ENCODE assay signal across 15 cellular contexts in the genomic region with DNA sequence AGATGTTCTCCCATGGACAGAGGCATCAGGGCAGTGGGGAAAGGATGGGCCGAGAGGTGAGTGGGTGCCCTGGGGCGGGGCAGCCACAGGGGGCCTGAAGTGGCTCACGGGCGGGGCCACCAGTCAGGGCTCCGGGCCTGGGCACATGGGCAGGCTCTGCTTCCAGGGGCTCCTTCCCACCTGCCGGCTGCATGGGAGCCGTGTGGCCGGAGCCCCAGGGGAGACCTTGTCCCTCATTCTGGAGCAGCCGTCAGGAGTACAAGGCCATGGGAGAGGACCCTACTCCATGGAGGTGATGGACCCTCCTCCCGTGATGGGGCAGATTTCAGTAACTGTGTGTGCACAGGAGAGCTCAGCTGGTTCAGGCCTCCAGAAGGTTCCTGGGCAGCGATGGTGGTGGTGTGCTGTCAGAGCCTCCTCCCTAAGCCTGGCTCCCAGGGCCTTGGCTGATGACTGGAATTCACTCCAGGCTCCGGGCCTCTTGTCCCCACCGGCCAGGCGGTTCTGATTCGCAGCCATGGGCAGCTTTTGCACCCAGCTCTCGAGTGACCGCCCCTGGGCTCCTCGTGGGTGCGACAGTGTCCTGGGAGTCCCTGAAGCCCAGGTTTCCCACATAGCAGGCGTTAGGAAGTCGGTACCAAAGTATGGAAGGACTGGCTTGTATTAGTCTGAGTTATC. TPM values are rescaled to one million over a fixed set of nuclear protein-coding genes. Genes with fewer than 3 reads are reported as not detected.
DNase-seq lines count a peak whose midpoint lies in the region; ATAC-seq and TF ChIP-seq lines count a peak whose summit lies in the region.
"Had no signal": no experiment of that assay in that cellular context is flagged by ENCODE, and none has a peak within 500 bp of the region (broad histone marks: within the 10 kb centered on the region; RNA-seq: fewer than 3 reads in every experiment).

No MANE protein-coding gene starts in this region.

- no peak overlapping the region for H3K4me3 ChIP-seq in HCT116 (replicated peaks in 1 of 2; ENCODE audit: low read depth in 1 of 2, low read length in 2 of 2)
- no peak overlapping the region for H3K4me3 ChIP-seq in esophagus muscularis mucosa
- H3K4me3 ChIP-seq: skin epidermis had no signal

- intact Hi-C loops in activated CD4-positive, alpha-beta memory T cell treated with anti-CD3 and anti-CD28 coated beads for 36 hours (cut with micrococcal nuclease): loop anchor here (10.0 kb wide), 1 partner anchor 276 kb away; the partner anchor contains the start of gene DIDO1
- intact Hi-C loops in HCT116 (cut with micrococcal nuclease) (no loop called here), esophagus muscularis mucosa (cut with DNase I) (no loop called here)

- peaks cover 34% of the 10 kb centered on the region for H3K36me3 Mint-ChIP-seq in activated CD4-positive, alpha-beta memory T cell treated with anti-CD3 and anti-CD28 coated beads, Interleukin-2, amount 10 ng/mL, durations not matched to agents 7 days and 5 days (ENCODE audit: low read depth)
- H3K36me3 Mint-ChIP-seq in activated CD4-positive, alpha-beta memory T cell treated with anti-CD3 and anti-CD28 coated beads for 36 hours: peaks cover 7% of the 10 kb centered on the region
- H3K36me3 Mint-ChIP-seq in stimulated activated memory B cell treated with anti-CD40 and anti-IgM and Interleukin-4, amounts not matched to agents 10 μg/mL and 1 μg/mL and 100 μg/mL, for 72 hours: peaks cover 5% of the 10 kb centered on the region

- no peaks in the 10 kb centered on the region for H3K9me2 ChIP-seq in HCT116 (ENCODE audit: insufficient read depth)

- H3K36me3 ChIP-seq in HCT116 (ENCODE audit: control insufficient read depth in 1 of 2, insufficient read depth in 2 of 2, low read length in 2 of 2) (peaks cover 12 to 63% of the 10 kb centered on the region in 2 experiments), esophagus muscularis mucosa (peaks cover 0 to 51% (median 5%) of the 10 kb centered on the region in 4 donors)

- CTCF ChIA-PET in activated CD4-positive, alpha-beta memory T cell treated with anti-CD3 and anti-CD28 coated beads, Interleukin-2, amount 10 ng/mL, durations not matched to agents 7 days and 5 days (lab: Charles Lee): interaction anchor here (5.6 kb wide), 1 partner anchor 30 kb away, joined by 28 read pairs; no protein-coding TSS in a partner anchor
- CTCF ChIA-PET in activated CD4-positive, alpha-beta memory T cell treated with anti-CD3 and anti-CD28 coated beads for 36 hours (lab: Charles Lee): interaction anchor here (1.5 kb wide), 1 partner anchor 143 kb away, joined by 5 read pairs; no protein-coding TSS in a partner anchor
- CTCF ChIA-PET in HCT116 (lab: Charles Lee): no interaction called here

- 80% methylated on average over 13 of the region's 21 CpGs for WGBS in esophagus muscularis mucosa

- no peak for TF ChIP-seq EP300 in esophagus muscularis mucosa (IDR thresholded peaks at IDR 0.05)

- peaks cover 34% of the 10 kb centered on the region; the same call in 1 of the 2 replicates for H4K20me1 ChIP-seq in HCT116 (ENCODE audit: insufficient read depth)

- TF ChIP-seq POLR2A in HCT116 (IDR thresholded peaks at IDR 0.05; ENCODE audit: borderline replicate concordance, extremely low read depth, insufficient read depth, insufficient read length) (no peak), esophagus muscularis mucosa (IDR thresholded peaks at IDR 0.05; ENCODE audit: low read depth) (no peak)

- BruUV-seq in HCT116 (replicated peaks; lab: Mats Ljungman, UMichigan): no TSS peak

- POLR2A ChIA-PET in activated CD4-positive, alpha-beta memory T cell treated with anti-CD3 and anti-CD28 coated beads, Interleukin-2, amount 10 ng/mL, durations not matched to agents 7 days and 5 days (lab: Charles Lee): no interaction called here
- POLR2A ChIA-PET in activated CD4-positive, alpha-beta memory T cell treated with anti-CD3 and anti-CD28 coated beads for 36 hours (lab: Charles Lee): no interaction called here
- POLR2A ChIA-PET in HCT116 (lab: Charles Lee): no interaction called here

- no peaks in the 10 kb centered on the region for H3K9me3 Mint-ChIP-seq in activated CD4-positive, alpha-beta memory T cell treated with anti-CD3 and anti-CD28 coated beads, Interleukin-2, amount 10 ng/mL, durations not matched to agents 7 days and 5 days
- H3K9me3 Mint-ChIP-seq in activated CD4-positive, alpha-beta memory T cell treated with anti-CD3 and anti-CD28 coated beads for 36 hours: no peaks in the 10 kb centered on the region
- no peaks in the 10 kb centered on the region for H3K9me3 Mint-ChIP-seq in stimulated activated memory B cell treated with anti-CD40 and anti-IgM and Interleukin-4, amounts not matched to agents 10 μg/mL and 1 μg/mL and 100 μg/mL, for 72 hours
- H3K9me3 Mint-ChIP-seq: activated B cell treated with CpG ODN at 0.5 μM for 24 hours, endodermal cell, H9 had no signal

- H3K4me3 Mint-ChIP-seq in activated CD4-positive, alpha-beta memory T cell treated with anti-CD3 and anti-CD28 coated beads, Interleukin-2, amount 10 ng/mL, durations not matched to agents 7 days and 5 days: no peak overlapping the region
- no peak overlapping the region for H3K4me3 Mint-ChIP-seq in activated CD4-positive, alpha-beta memory T cell treated with anti-CD3 and anti-CD28 coated beads for 36 hours
- no peak overlapping the region for H3K4me3 Mint-ChIP-seq in stimulated activated memory B cell treated with anti-CD40 and anti-IgM and Interleukin-4, amounts not matched to agents 10 μg/mL and 1 μg/mL and 100 μg/mL, for 72 hours
- H3K4me3 Mint-ChIP-seq: activated B cell treated with CpG ODN at 0.5 μM for 24 hours, endodermal cell, H9 had no signal

- H3K9ac ChIP-seq in HCT116 (ENCODE audit: low read length): no peak overlapping the region

- no peak overlapping the region for H2AFZ ChIP-seq in HCT116 (ENCODE audit: low read depth, low read length, poor library complexity, severe bottlenecking)

- DNase-seq in activated CD4-positive, alpha-beta memory T cell treated with anti-CD3 and anti-CD28 coated beads, Interleukin-2, amount 10 ng/mL, durations not matched to agents 7 days and 5 days: no peak
- no peak for DNase-seq in activated CD4-positive, alpha-beta memory T cell treated with anti-CD3 and anti-CD28 coated beads for 36 hours
- DNase-seq in HCT116 (ENCODE audit: low read depth, low spot score): no peak
- no peak for DNase-seq in esophagus muscularis mucosa (ENCODE audit: extremely low spot score)
- DNase-seq in NCI-H1436 treated with DMSO at 0.1 percent for 48 hours (lab: John Stamatoyannopoulos, UW): no peak
- no peak for DNase-seq in cortex of kidney (lab: John Stamatoyannopoulos, UW)
- DNase-seq in NCI-H146 (lab: John Stamatoyannopoulos, UW): no peak
- DNase-seq: activated B cell treated with CpG ODN at 0.5 μM for 24 hours; activated effector memory CD4-positive, alpha-beta T cell treated with Interleukin-2 at 50 U/mL for 16 hours; cerebellar nuclear complex; DMS79 treated with DMSO at 0.1 percent for 48 hours; endodermal cell; H9 had no signal

- H3K9me3 ChIP-seq in HCT116 (ENCODE audit: control insufficient read depth in 1 of 2, insufficient read depth in 1 of 2, low read depth in 1 of 2, low read length in 2 of 2): no peaks in the 10 kb centered on the region
- H3K9me3 ChIP-seq in esophagus muscularis mucosa: no peaks in the 10 kb centered on the region

- ATAC-seq in HCT116: no peak
- no peak for ATAC-seq in stimulated activated memory B cell treated with anti-CD40 and anti-IgM and Interleukin-4, amounts not matched to agents 10 μg/mL and 1 μg/mL and 100 μg/mL, for 72 hours

- peaks cover 99% of the 10 kb centered on the region for H3K79me2 ChIP-seq in HCT116 (ENCODE audit: insufficient read depth, low read length)

- peaks cover 94% of the 10 kb centered on the region for H3K4me1 Mint-ChIP-seq in activated CD4-positive, alpha-beta memory T cell treated with anti-CD3 and anti-CD28 coated beads, Interleukin-2, amount 10 ng/mL, durations not matched to agents 7 days and 5 days
- peaks cover 29% of the 10 kb centered on the region for H3K4me1 Mint-ChIP-seq in activated CD4-positive, alpha-beta memory T cell treated with anti-CD3 and anti-CD28 coated beads for 36 hours (ENCODE audit: low read depth)
- peaks cover 76% of the 10 kb centered on the region for H3K4me1 Mint-ChIP-seq in stimulated activated memory B cell treated with anti-CD40 and anti-IgM and Interleukin-4, amounts not matched to agents 10 μg/mL and 1 μg/mL and 100 μg/mL, for 72 hours

- TF ChIP-seq RAD21 in HCT116 (IDR thresholded peaks at IDR 0.05; ENCODE audit: low read depth): no peak

- H3K4me1 ChIP-seq in HCT116 (ENCODE audit: control insufficient read depth in 1 of 2, insufficient read depth in 2 of 2, low read length in 2 of 2): peaks cover 65 to 80% of the 10 kb centered on the region in 2 experiments
- peaks cover 55 to 74% (median 64%) of the 10 kb centered on the region in 4 donors for H3K4me1 ChIP-seq in esophagus muscularis mucosa

- RAD21 ChIA-PET in HCT116 (lab: Charles Lee; ENCODE audit: low non-redundant PET in 1 of 2, low total read pairs in 2 of 2, uncharacterized antibody in 2 of 2, unreplicated experiment in 2 of 2): no interaction called here

- TF ChIP-seq CTCF in HCT116 (IDR thresholded peaks at IDR 0.05 in 2 of 3, conservative IDR thresholded peaks at IDR 0.05 in 1 of 3; ENCODE audit: borderline replicate concordance in 1 of 3, insufficient read depth in 1 of 3, low read depth in 2 of 3, low read length in 2 of 3) (no peak), esophagus muscularis mucosa (IDR thresholded peaks at IDR 0.05) (no peak)

- H3K27me3 ChIP-seq in HCT116 (ENCODE audit: insufficient read depth, low read length) (no peaks in the 10 kb centered on the region), esophagus muscularis mucosa (peaks cover 0 to 35% (median 10%) of the 10 kb centered on the region in 4 donors)

- H3K27ac ChIP-seq in HCT116 (ENCODE audit: low read depth, low read length) (peak overlapping the region; percentile 90; the same call in 1 of the 2 replicates), esophagus muscularis mucosa (replicated peaks in 1 of 4) (peak overlapping the region; percentile 38 to 93 (median 56))

- H3K27ac Mint-ChIP-seq in activated CD4-positive, alpha-beta memory T cell treated with anti-CD3 and anti-CD28 coated beads, Interleukin-2, amount 10 ng/mL, durations not matched to agents 7 days and 5 days: peak overlapping the region; percentile 96
- H3K27ac Mint-ChIP-seq in activated CD4-positive, alpha-beta memory T cell treated with anti-CD3 and anti-CD28 coated beads for 36 hours: no peak overlapping the region
- H3K27ac Mint-ChIP-seq in stimulated activated memory B cell treated with anti-CD40 and anti-IgM and Interleukin-4, amounts not matched to agents 10 μg/mL and 1 μg/mL and 100 μg/mL, for 72 hours: peak overlapping the region; percentile 74
- H3K27ac Mint-ChIP-seq: endodermal cell had no signal

- H3K4me2 ChIP-seq in HCT116 (ENCODE audit: low read length): no peak overlapping the region

- no peaks in the 10 kb centered on the region for H3K27me3 Mint-ChIP-seq in activated CD4-positive, alpha-beta memory T cell treated with anti-CD3 and anti-CD28 coated beads, Interleukin-2, amount 10 ng/mL, durations not matched to agents 7 days and 5 days
- no peaks in the 10 kb centered on the region for H3K27me3 Mint-ChIP-seq in activated CD4-positive, alpha-beta memory T cell treated with anti-CD3 and anti-CD28 coated beads for 36 hours
- H3K27me3 Mint-ChIP-seq in stimulated activated memory B cell treated with anti-CD40 and anti-IgM and Interleukin-4, amounts not matched to agents 10 μg/mL and 1 μg/mL and 100 μg/mL, for 72 hours: no peaks in the 10 kb centered on the region
- H3K27me3 Mint-ChIP-seq: activated B cell treated with CpG ODN at 0.5 μM for 24 hours had no signal

RNA-seq across cellular contexts. Expression of gene SLCO4A1, which starts 6.2 kb away (rescaled TPM):
- total RNA-seq in activated CD4-positive, alpha-beta memory T cell treated with anti-CD3 and anti-CD28 coated beads, Interleukin-2, amount 10 ng/mL, durations not matched to agents 7 days and 5 days: 10 to 100 TPM; 51.5 to 51.7 TPM
- total RNA-seq in activated CD4-positive, alpha-beta memory T cell treated with anti-CD3 and anti-CD28 coated beads for 36 hours: 10 to 100 TPM; 29.6 to 30.7 TPM
- total RNA-seq in HCT116 (2021; ENCODE audit: unreplicated experiment) (107 TPM), esophagus muscularis mucosa (10 to 100 TPM in 3 of 4 donors, 1 to 10 TPM in 1; 10.0 to 42.4 (median 30.1) TPM)
- 119 and 125 TPM in 2 replicates for polyA plus RNA-seq in HCT116 (2012)
